In genomic region chrX:44843753-44844152, GRCh38 we compare ENCODE assay signal across 16 cellular contexts. TPM values are rescaled to one million over a fixed set of nuclear protein-coding genes. Genes with fewer than 3 reads are reported as not detected.
DNase-seq lines count a peak whose midpoint lies in the region; ATAC-seq and TF ChIP-seq lines count a peak whose summit lies in the region.
"Had no signal": no experiment of that assay in that cellular context is flagged by ENCODE, and none has a peak within 500 bp of the region (broad histone marks: within the 10 kb centered on the region; RNA-seq: fewer than 3 reads in every experiment).

DUSP21 (plus strand) TSS chrX:44844021; CDS start chrX:44844133, 112 bp downstream.

- H4K91ac ChIP-seq in neuronal stem cell (ENCODE audit: low read depth, low read length, poor library complexity), result no peak within 1 kb of the TSS

- H3K36me3 ChIP-seq in CD8-positive, alpha-beta memory T cell (ENCODE audit: insufficient read depth, low read length), result no peaks in the 10 kb centered on the region
- H3K36me3 ChIP-seq in PC-3 (ENCODE audit: low read depth, low read length) (no peaks in the 10 kb centered on the region), neuronal stem cell (replicated peaks in 1 of 2; ENCODE audit: control insufficient read depth in 2 of 2, insufficient read depth in 2 of 2, low read length in 2 of 2) (no peaks in the 10 kb centered on the region), body of pancreas (replicated peaks in 1 of 2; ENCODE audit: insufficient read depth in 1 of 2, low read depth in 2 of 2) (no peaks in the 10 kb centered on the region)
- H3K36me3 ChIP-seq: HAP-1 had no signal

- H3K4me2 ChIP-seq in PC-3 (ENCODE audit: low read length) (peak within 1 kb of the TSS; percentile 74), neuronal stem cell (ENCODE audit: insufficient read depth, low read length, poor library complexity, severe bottlenecking) (no peak within 1 kb of the TSS)

- H2AK5ac ChIP-seq in neuronal stem cell (ENCODE audit: low read depth, low read length), result no peak within 1 kb of the TSS

- no peaks in the 10 kb centered on the region for H4K20me1 ChIP-seq in PC-3 (ENCODE audit: low read length)

- H2BK15ac ChIP-seq in neuronal stem cell (ENCODE audit: low read length), result no peak within 1 kb of the TSS

- H3K23ac ChIP-seq in neuronal stem cell (ENCODE audit: low read depth, low read length, poor library complexity), result no peak within 1 kb of the TSS

- no peaks in the 10 kb centered on the region for H3K4me1 Mint-ChIP-seq in CD8-positive, alpha-beta memory T cell

- no peaks in the 10 kb centered on the region for H3F3A ChIP-seq in PC-3 (ENCODE audit: low read length, unreplicated experiment)

- H3K9ac ChIP-seq in PC-3 (ENCODE audit: low read length), result peak within 1 kb of the TSS; percentile 74
- H3K9ac ChIP-seq in neuronal stem cell (ENCODE audit: low read depth, low read length, poor library complexity), result no peak within 1 kb of the TSS

- no peaks in the 10 kb centered on the region for H3K9me3 ChIP-seq in CD8-positive, alpha-beta memory T cell (ENCODE audit: low read length)
- H3K9me3 ChIP-seq in PC-3 (ENCODE audit: low read length), result no peaks in the 10 kb centered on the region
- no peaks in the 10 kb centered on the region for H3K9me3 ChIP-seq in neuronal stem cell (replicated peaks in 1 of 2; ENCODE audit: control insufficient read depth in 2 of 2, insufficient read depth in 1 of 2, low read depth in 1 of 2, low read length in 2 of 2)
- no peaks in the 10 kb centered on the region for H3K9me3 ChIP-seq in body of pancreas
- H3K9me3 ChIP-seq: HAP-1 had no signal

- TF ChIP-seq CTCF in PC-3 (conservative IDR thresholded peaks at IDR 0.05; ENCODE audit: low read depth, low read length), result no peak
- no peak for TF ChIP-seq CTCF in body of pancreas (IDR thresholded peaks at IDR 0.05)

- H3K9me3 Mint-ChIP-seq in CD8-positive, alpha-beta memory T cell, result no peaks in the 10 kb centered on the region

- no peaks in the 10 kb centered on the region for H3K27me3 ChIP-seq in CD8-positive, alpha-beta memory T cell (ENCODE audit: insufficient read depth, low read length, poor library complexity, severe bottlenecking)
- no peaks in the 10 kb centered on the region for H3K27me3 ChIP-seq in PC-3 (ENCODE audit: low read length)
- H3K27me3 ChIP-seq in neuronal stem cell (ENCODE audit: control insufficient read depth in 3 of 3, insufficient read depth in 3 of 3, low read depth in 1 of 3, low read length in 3 of 3), result no peaks in the 10 kb centered on the region
- H3K27me3 ChIP-seq in body of pancreas, result no peaks in the 10 kb centered on the region

- H2BK12ac ChIP-seq in neuronal stem cell (ENCODE audit: low read length), result no peak within 1 kb of the TSS

- H3K9me2 ChIP-seq in PC-3 (replicated peaks; ENCODE audit: low read length), result no peaks in the 10 kb centered on the region

- H3K4me1 ChIP-seq in CD8-positive, alpha-beta memory T cell (ENCODE audit: insufficient read depth, low read length), result no peaks in the 10 kb centered on the region
- H3K4me1 ChIP-seq in PC-3 (ENCODE audit: insufficient read depth, low read length), result peaks cover 26% of the 10 kb centered on the region
- no peaks in the 10 kb centered on the region for H3K4me1 ChIP-seq in neuronal stem cell (ENCODE audit: control insufficient read depth in 2 of 2, insufficient read depth in 1 of 2, low read depth in 1 of 2, low read length in 2 of 2)
- H3K4me1 ChIP-seq in body of pancreas, result no peaks in the 10 kb centered on the region
- H3K4me1 ChIP-seq: HAP-1 had no signal

- H2BK5ac ChIP-seq in neuronal stem cell (ENCODE audit: low read length), result no peak within 1 kb of the TSS

- H3K4me3 Mint-ChIP-seq in CD8-positive, alpha-beta memory T cell, result no peak within 1 kb of the TSS

- DNase-seq in CD8-positive, alpha-beta memory T cell, result no peak
- DNase-seq in PC-3 (no peak), epithelial cell of prostate (ENCODE audit: low read depth, low spot score) (no peak), neuronal stem cell (ENCODE audit: low spot score) (no peak), body of pancreas (no peak), cortex of kidney (lab: John Stamatoyannopoulos, UW) (no peak)
- DNase-seq: Calu3, DMS 273 treated with DMSO at 0.1 percent for 48 hours, DMS79 had no signal

- no peak for ATAC-seq in PC-3
- ATAC-seq in body of pancreas, result no peak
- ATAC-seq in GM18519 (IDR thresholded peaks at IDR 0.05; ENCODE audit: low FRiP score, unreplicated experiment), result no peak

- CTCF ChIA-PET in CD8-positive, alpha-beta memory T cell (lab: Charles Lee), result no interaction called here
- CTCF ChIA-PET in PC-3 (lab: Charles Lee), result interaction anchor here (0.7 to 1.0 kb wide), 2 partner anchors 127 to 226 kb away, joined by 3 read pairs; no protein-coding TSS in a partner anchor

- H4K8ac ChIP-seq in neuronal stem cell (ENCODE audit: low read depth, low read length), result no peak within 1 kb of the TSS

- no peaks in the 10 kb centered on the region for H3K27me3 Mint-ChIP-seq in CD8-positive, alpha-beta memory T cell

- H3K4me3 ChIP-seq in CD8-positive, alpha-beta memory T cell (ENCODE audit: low read length), result no peak within 1 kb of the TSS
- H3K4me3 ChIP-seq in PC-3 (ENCODE audit: low read length) (peak within 1 kb of the TSS; percentile 36; the same call in 1 of the 2 replicates), neuronal stem cell (ENCODE audit: low read length in 2 of 2) (no peak within 1 kb of the TSS), body of pancreas (no peak within 1 kb of the TSS)
- H3K4me3 ChIP-seq: HAP-1 had no signal

- no peaks in the 10 kb centered on the region for H3K79me1 ChIP-seq in neuronal stem cell (ENCODE audit: low read depth, low read length)

- H3K27ac ChIP-seq in CD8-positive, alpha-beta memory T cell (ENCODE audit: low read depth, low read length), result peak within 1 kb of the TSS; percentile 38
- peak within 1 kb of the TSS; percentile 96 for H3K27ac ChIP-seq in PC-3 (ENCODE audit: low read length)
- H3K27ac ChIP-seq in epithelial cell of prostate, result peak within 1 kb of the TSS; percentile 63
- no peak within 1 kb of the TSS for H3K27ac ChIP-seq in neuronal stem cell (replicated peaks; ENCODE audit: low read length)
- H3K27ac ChIP-seq in body of pancreas, result no peak within 1 kb of the TSS

- BruUV-seq in PC-3 (replicated peaks; lab: Mats Ljungman, UMichigan), result no TSS peak

- H3K27ac Mint-ChIP-seq in CD8-positive, alpha-beta memory T cell, result peak within 1 kb of the TSS in 1 of 8 donors; percentile 43

- POLR2A ChIA-PET in CD8-positive, alpha-beta memory T cell (lab: Charles Lee), result no interaction called here
- POLR2A ChIA-PET in PC-3 (lab: Charles Lee; ENCODE audit: unreplicated experiment), result interaction anchor here (0.6 to 0.7 kb wide), 2 partner anchors 16 to 19 kb away, joined by 3 read pairs; no protein-coding TSS in a partner anchor

- intact Hi-C loops in PC-3 (cut with micrococcal nuclease) (no loop called here), body of pancreas (cut with DNase I) (no loop called here)

- no peak within 1 kb of the TSS for H3K18ac ChIP-seq in neuronal stem cell (ENCODE audit: low read length)

- no peaks in the 10 kb centered on the region for H3K79me2 ChIP-seq in PC-3 (ENCODE audit: low read length)

- H2AFZ ChIP-seq in PC-3 (ENCODE audit: low read length) (peak within 1 kb of the TSS; percentile 26; the same call in 1 of the 2 replicates), neuronal stem cell (ENCODE audit: low read length) (peak within 1 kb of the TSS; percentile 22)

- no peak for TF ChIP-seq POLR2A in body of pancreas (IDR thresholded peaks at IDR 0.05)

- H3K14ac ChIP-seq in neuronal stem cell (ENCODE audit: low read length), result no peak within 1 kb of the TSS

- H2BK120ac ChIP-seq in neuronal stem cell (ENCODE audit: low read depth, low read length), result no peak within 1 kb of the TSS

- no CpG with 5 or more reads among the region's 16 CpGs for WGBS in neuronal stem cell (ENCODE audit: extremely low coverage in 2 of 2, insufficient read length in 2 of 2, insufficient replicate concordance in 1 of 2), 2 donors
- WGBS in body of pancreas, 2 donors, result 91 to 95% methylated on average over 7 to 12 of the region's 16 CpGs

- H3K4ac ChIP-seq in neuronal stem cell (ENCODE audit: low read length), result no peak within 1 kb of the TSS

- H3K36me3 Mint-ChIP-seq in CD8-positive, alpha-beta memory T cell, result no peaks in the 10 kb centered on the region

RNA-seq across cellular contexts. Expression of gene DUSP21, which starts in this region (rescaled TPM):
- total RNA-seq in CD8-positive, alpha-beta memory T cell, result not detected
- polyA plus RNA-seq in CD8-positive, alpha-beta memory T cell, result not detected
- not detected in 2 replicates for total RNA-seq in PC-3 (2014; rRNA removed)
- polyA plus RNA-seq in neuronal stem cell (2013, experiment 1 of 2), result not detected
- polyA plus RNA-seq in neuronal stem cell (2013, experiment 2 of 2), result not detected
- total RNA-seq in body of pancreas, result not detected
- total RNA-seq: A673, Calu3, G401, H1, HT1080 had no signal
- polyA plus RNA-seq: BJ, H1 had no signal

Comparison
In these comparisons a context has a peak if more than half of its experiments do, and no peak if none do; other contexts are left out.
1. H3K27ac ChIP-seq: peak in CD8-positive, alpha-beta memory T cell (single experiment), PC-3 (single experiment) and epithelial cell of prostate (single experiment); none in neuronal stem cell (single experiment) and body of pancreas (0 of 4).